ENCODE assay signal across 1 cellular context in the genomic region with DNA sequence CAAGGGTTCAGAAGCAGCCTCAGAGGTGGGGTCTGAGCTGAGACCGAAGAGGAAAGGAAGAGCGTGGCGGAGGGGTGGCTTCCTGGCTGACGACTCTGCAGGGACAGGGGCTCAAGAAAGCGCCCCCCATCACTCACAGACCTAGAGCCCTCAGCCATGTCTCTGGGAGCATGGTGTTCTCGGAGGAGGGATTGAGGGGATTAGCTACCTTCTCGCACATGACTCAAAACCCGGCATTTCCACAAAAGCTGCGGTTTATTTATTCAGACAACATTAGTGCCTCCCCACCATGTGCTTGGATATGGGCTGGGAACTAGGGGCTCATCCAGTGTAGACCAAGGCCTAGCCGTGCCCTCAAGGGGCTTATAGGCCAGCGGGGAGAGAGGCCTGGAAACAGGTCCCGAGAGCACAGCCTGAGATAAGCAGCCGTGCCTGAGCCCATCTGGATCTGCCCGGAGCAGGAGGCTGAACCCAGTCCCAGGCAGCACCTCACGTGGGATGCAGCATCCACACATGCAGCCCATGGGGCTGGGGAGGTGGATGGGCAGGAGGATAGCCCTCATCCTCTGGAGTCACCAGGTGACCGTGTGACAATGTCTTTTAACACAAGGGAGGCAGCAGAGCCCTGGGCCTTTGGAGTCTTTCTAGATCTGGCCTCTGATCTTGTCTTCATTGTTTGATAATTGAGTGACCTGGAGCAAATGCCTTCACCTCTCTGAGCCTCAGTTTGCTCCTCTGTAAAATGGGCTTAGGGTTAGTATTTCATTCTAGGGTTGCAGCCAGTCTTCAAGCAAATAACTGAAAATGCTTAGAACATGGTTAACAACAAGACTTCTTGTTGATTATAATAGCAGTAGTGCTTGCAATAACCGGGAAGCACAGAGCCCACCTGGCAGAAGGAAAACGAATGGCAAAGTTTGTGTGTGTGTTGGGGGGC.
TF ChIP-seq lines count a peak whose summit lies in the region.

No MANE protein-coding gene starts in this region.

TF ChIP-seq in K562, 482 proteins besides CTCF, POLR2A, EP300 and RAD21 (continued from another document):
- TF ChIP-seq ESRRA (IDR thresholded peaks at IDR 0.05; ENCODE audit: borderline replicate concordance, low read depth) (peak; percentile 17; the same call in 1 of the 2 replicates), ZNF717 (CRISPR knock-in tag; IDR thresholded peaks at IDR 0.05) (no peak), RBM25 (IDR thresholded peaks at IDR 0.05; ENCODE audit: low read depth, low read length, severe bottlenecking) (peak; percentile 70), EZH2 (IDR thresholded peaks at IDR 0.05; ENCODE audit: borderline replicate concordance, low read depth, low read length) (peak; percentile 46; the same call in 1 of the 2 replicates), BCOR (IDR thresholded peaks at IDR 0.05) (0 out of 2 replicates have a peak, but pooled peaks have one; percentile 52)
